ENCODE assay signal across 8 cellular contexts in genomic region chr19:34998777-34999497, GRCh38. TPM values are rescaled to one million over a fixed set of nuclear protein-coding genes. Genes with fewer than 3 reads are reported as not detected.
A peak's percentile ranks its signal among the peaks of the same experiment; 100 is the strongest.
DNase-seq lines count a peak whose midpoint lies in the region; ATAC-seq and TF ChIP-seq lines count a peak whose summit lies in the region.

No MANE protein-coding gene starts in this region.

- H3K9me3 ChIP-seq in KOPT-K1 (ENCODE audit: insufficient read depth, low read length, poor library complexity, severe bottlenecking) (peaks cover 10% of the 10 kb centered on the region), muscle layer of duodenum (ENCODE audit: control insufficient read depth in 1 of 2, low read length in 2 of 2) (no peaks in the 10 kb centered on the region)

- peaks cover 23% of the 10 kb centered on the region for H3K36me3 ChIP-seq in KOPT-K1 (ENCODE audit: insufficient read depth, low read length)
- H3K36me3 ChIP-seq in muscle layer of duodenum (ENCODE audit: control insufficient read depth in 1 of 2, insufficient read depth in 2 of 2, low read length in 2 of 2): no peaks in the 10 kb centered on the region

- H3K4me3 ChIP-seq in dorsolateral prefrontal cortex: peak overlapping the region in 58 of 59 donors; percentile 67 to 95 (median 82)
- peak overlapping the region; percentile 76 to 86 for H3K4me3 ChIP-seq in muscle layer of duodenum (ENCODE audit: low read depth in 1 of 2, low read length in 2 of 2)

- ATAC-seq in HG02885 (IDR thresholded peaks at IDR 0.05; ENCODE audit: poor library complexity, unreplicated experiment): no peak

- peak in 1 of 56 donors; percentile 3 for TF ChIP-seq CTCF in dorsolateral prefrontal cortex (IDR thresholded peaks at IDR 0.05 in 54 of 56, conservative IDR thresholded peaks at IDR 0.05 in 2 of 56; ENCODE audit: low read depth in 1 of 56, partially characterized antibody in 56 of 56)

- H3K27me3 ChIP-seq in dorsolateral prefrontal cortex (no peaks in the 10 kb centered on the region), muscle layer of duodenum (ENCODE audit: low read depth, low read length) (no peaks in the 10 kb centered on the region)

- DNase-seq in AG08395 (ENCODE audit: low spot score) (peak; percentile 25), dorsolateral prefrontal cortex (peak in 1 of 10 donors; percentile 38), globus pallidus (ENCODE audit: low spot score) (no peak), NCI-H774 (lab: John Stamatoyannopoulos, UW) (no peak), NCI-H2171 treated with DMSO at 0.1 percent for 48 hours (lab: John Stamatoyannopoulos, UW) (no peak)

- H3K4me1 ChIP-seq in muscle layer of duodenum (ENCODE audit: control insufficient read depth in 1 of 2, insufficient read depth in 2 of 2, low read length in 2 of 2): peaks cover 15 to 57% of the 10 kb centered on the region in 2 donors

- peak overlapping the region; percentile 87 for H3K27ac ChIP-seq in KOPT-K1 (ENCODE audit: low read depth, low read length, poor library complexity, severe bottlenecking)
- peak overlapping the region in 56 of 59 donors; percentile 11 to 98 (median 94) for H3K27ac ChIP-seq in dorsolateral prefrontal cortex
- peak overlapping the region; percentile 99 for H3K27ac ChIP-seq in muscle layer of duodenum (ENCODE audit: low read length)

- intact Hi-C loops in dorsolateral prefrontal cortex (cut with DNase I): no loop called here

RNA-seq across cellular contexts. Expression of gene GRAMD1A, which starts 1.2 kb away (rescaled TPM):
- total RNA-seq in dorsolateral prefrontal cortex: 10 to 100 TPM; 38.8 to 93.6 (median 54.7) TPM

RNA-seq across cellular contexts. Expression of gene SCN1B, which starts 31.3 kb away (rescaled TPM):
- total RNA-seq in dorsolateral prefrontal cortex: 100 to 1,000 TPM in 117 of 120 experiments, 10 to 100 TPM in 3; 65.9 to 457 (median 199) TPM

RNA-seq across cellular contexts. Expression of gene ZNF792, which starts 34.9 kb away (rescaled TPM):
- total RNA-seq in dorsolateral prefrontal cortex: 1 to 10 TPM; 2.3 to 7.1 (median 4.5) TPM

RNA-seq across cellular contexts. Expression of gene HPN, which starts 42.6 kb away (rescaled TPM):
- total RNA-seq in dorsolateral prefrontal cortex: 10 to 100 TPM in 11 of 120 experiments, 1 to 10 TPM in 109; 1.0 to 16.3 (median 6.0) TPM
